9 cellular contexts compared by ENCODE assay signal in genomic region chr9:86944974-86945867, GRCh38. TPM values are rescaled to one million over a fixed set of nuclear protein-coding genes. Genes with fewer than 3 reads are reported as not detected.
DNase-seq lines count a peak whose midpoint lies in the region; ATAC-seq, FAIRE-seq and TF ChIP-seq lines count a peak whose summit lies in the region.
"Had no signal": no experiment of that assay in that cellular context is flagged by ENCODE, and none has a peak within 500 bp of the region (broad histone marks: within the 10 kb centered on the region; RNA-seq: fewer than 3 reads in every experiment).

No MANE protein-coding gene starts in this region.

- H3K9ac ChIP-seq in DND-41 (ENCODE audit: low read depth, low read length) = peak overlapping the region; percentile 81; the same call in 1 of the 2 replicates

- H3K27ac Mint-ChIP-seq in activated B cell treated with CpG ODN at 0.5 μM for 24 hours = no peak overlapping the region

- DNase-seq in DND-41 (no peak), activated B cell treated with CpG ODN at 0.5 μM for 24 hours (no peak), heart right ventricle (peak in 1 of 2 donors; percentile 17), putamen (ENCODE audit: low spot score) (peak; percentile 7), HTR-8/SVneo (ENCODE audit: insufficient read length, low spot score) (no peak), frontal cortex (ENCODE audit: low spot score in 2 of 2) (no peak), GM20000 (ENCODE audit: low spot score) (no peak), 8988T (no peak)

- H3K4me2 ChIP-seq in DND-41 (ENCODE audit: insufficient read depth, low read length) = peak overlapping the region; percentile 98

- H2AFZ ChIP-seq in DND-41 (ENCODE audit: low read depth, low read length) = no peak overlapping the region

- H3K27ac ChIP-seq in DND-41 (ENCODE audit: low read length) = no peak overlapping the region
- peak overlapping the region; percentile 88 to 97 (median 92) for H3K27ac ChIP-seq in heart right ventricle

- peaks cover 12% of the 10 kb centered on the region for H4K20me1 ChIP-seq in DND-41 (ENCODE audit: insufficient read depth, low read length)

- peak overlapping the region in 1 of 2 experiments; percentile 68; a peak in 1 of 4 replicates for H3K4me3 ChIP-seq in DND-41 (ENCODE audit: low read depth in 1 of 2, low read length in 2 of 2)
- peak overlapping the region; percentile 36 to 96 (median 85) for H3K4me3 ChIP-seq in heart right ventricle

- H3K27me3 ChIP-seq in DND-41 (ENCODE audit: insufficient read depth, low read length, poor library complexity) = no peaks in the 10 kb centered on the region
- H3K27me3 ChIP-seq in heart right ventricle = peaks cover 0 to 58% (median 12%) of the 10 kb centered on the region in 7 donors

- 10 to 12% methylated on average over 38 to 41 of the region's 41 CpGs for WGBS in heart right ventricle, 2 donors

- H3K36me3 Mint-ChIP-seq in activated B cell treated with CpG ODN at 0.5 μM for 24 hours (ENCODE audit: low read depth) = no peaks in the 10 kb centered on the region

- H3K36me3 ChIP-seq in DND-41 (ENCODE audit: insufficient read depth, low read length) (no peaks in the 10 kb centered on the region), heart right ventricle (no peaks in the 10 kb centered on the region)

- H3K4me3 Mint-ChIP-seq in activated B cell treated with CpG ODN at 0.5 μM for 24 hours = peak overlapping the region; percentile 55

- no peaks in the 10 kb centered on the region for H3K9me3 ChIP-seq in DND-41 (ENCODE audit: insufficient read depth, low read length, severe bottlenecking)
- H3K9me3 ChIP-seq in heart right ventricle = no peaks in the 10 kb centered on the region

- H3K79me2 ChIP-seq in DND-41 (ENCODE audit: insufficient read depth, low read length) = peaks cover 3% of the 10 kb centered on the region

- peaks cover 36% of the 10 kb centered on the region for H3K27me3 Mint-ChIP-seq in activated B cell treated with CpG ODN at 0.5 μM for 24 hours

- intact Hi-C loops in activated B cell treated with CpG ODN at 0.5 μM for 24 hours (cut with micrococcal nuclease) = loop anchor here (5.0 kb wide), 2 partner anchors 1003 to 1442 kb away; partner anchors contain the start of genes NAA35 and SPIN1
- intact Hi-C loops in heart right ventricle (cut with DNase I) = loop anchor here in 8 of 10 donors (5.0 to 10.0 kb wide), 7 partner anchors 202 to 460 kb away; no protein-coding TSS in a partner anchor

- CTCF ChIA-PET in activated B cell treated with CpG ODN at 0.5 μM for 24 hours (lab: Charles Lee) = no interaction called here

- ATAC-seq in DND-41 (ENCODE audit: insufficient read depth, low read depth) (no peak), activated B cell treated with CpG ODN at 0.5 μM for 24 hours (ENCODE audit: low read depth) (no peak), heart right ventricle (no peak)

- TF ChIP-seq CTCF in DND-41 (IDR thresholded peaks at IDR 0.05; ENCODE audit: borderline replicate concordance, extremely low read depth, low read length, poor library complexity, severe bottlenecking) (no peak), activated B cell treated with CpG ODN at 0.5 μM for 24 hours (IDR thresholded peaks at IDR 0.05) (no peak), heart right ventricle (IDR thresholded peaks at IDR 0.05) (no peak), GM20000 (IDR thresholded peaks at IDR 0.05; ENCODE audit: extremely low read depth, missing control alignments) (no peak)

- H3K4me1 Mint-ChIP-seq in activated B cell treated with CpG ODN at 0.5 μM for 24 hours = peaks cover 19% of the 10 kb centered on the region

- H3K4me1 ChIP-seq in DND-41 (ENCODE audit: insufficient read depth, low read length) (peaks cover 26% of the 10 kb centered on the region), heart right ventricle (peaks cover 0 to 42% (median 12%) of the 10 kb centered on the region in 9 donors)

- H3K9me3 Mint-ChIP-seq in activated B cell treated with CpG ODN at 0.5 μM for 24 hours = no peaks in the 10 kb centered on the region

- POLR2A ChIA-PET in activated B cell treated with CpG ODN at 0.5 μM for 24 hours (lab: Charles Lee) = no interaction called here

- FAIRE-seq in HTR-8/SVneo (lab: Jason Lieb, UNC) = no peak
- FAIRE-seq in frontal cortex (lab: Jason Lieb, UNC) = no peak
- FAIRE-seq: colon had no signal

RNA-seq across cellular contexts. Expression of gene GAS1, which starts 2.1 kb away (rescaled TPM):
- not detected in 2 replicates for total RNA-seq in activated B cell treated with CpG ODN at 0.5 μM for 24 hours
- 10 to 100 TPM in 5 of 10 donors, 1 to 10 TPM in 5; 3.2 to 26.3 (median 10.3) TPM for total RNA-seq in heart right ventricle
- polyA plus RNA-seq in heart right ventricle = 10 to 100 TPM in 1 of 2 donors, 1 to 10 TPM in 1; 10.0 to 11.2 TPM
- total RNA-seq in frontal cortex = 18.3 TPM
